ENCODE assay signal across 1 cellular context in genomic region chr12:55922126-55922525, GRCh38.
TF ChIP-seq lines count a peak whose summit lies in the region.

No MANE protein-coding gene starts in this region.

TF ChIP-seq in IMR-90, 13 proteins besides CTCF, POLR2A, EP300 and RAD21:
- TF ChIP-seq FOS (IDR thresholded peaks at IDR 0.05; ENCODE audit: low read depth, low read length) (no peak), MAFK (IDR thresholded peaks at IDR 0.05; ENCODE audit: low read depth, low read length) (no peak), RCOR1 (IDR thresholded peaks at IDR 0.05; ENCODE audit: insufficient replicate concordance, low read length) (no peak), CEBPB (IDR thresholded peaks at IDR 0.05; ENCODE audit: low read depth, low read length) (no peak), NFE2L2 (IDR thresholded peaks at IDR 0.05; ENCODE audit: low read depth, low read length) (no peak), SMC3 (IDR thresholded peaks at IDR 0.05; ENCODE audit: low read depth, low read length) (no peak), MXI1 (IDR thresholded peaks at IDR 0.05; ENCODE audit: borderline replicate concordance, low read depth, low read length) (no peak), RFX5 (IDR thresholded peaks at IDR 0.05; ENCODE audit: low read depth, low read length) (no peak), BHLHE40 (IDR thresholded peaks at IDR 0.05; ENCODE audit: low read depth, low read length) (no peak), CHD1 (IDR thresholded peaks at IDR 0.05; ENCODE audit: low read depth, low read length) (no peak), MAZ (IDR thresholded peaks at IDR 0.05; ENCODE audit: borderline replicate concordance, low read depth, low read length) (no peak), ELK1 (IDR thresholded peaks at IDR 0.05; ENCODE audit: borderline replicate concordance, low read depth, low read length) (no peak)
